Comparison of ENCODE assay signal across 26 cellular contexts in the genomic region with DNA sequence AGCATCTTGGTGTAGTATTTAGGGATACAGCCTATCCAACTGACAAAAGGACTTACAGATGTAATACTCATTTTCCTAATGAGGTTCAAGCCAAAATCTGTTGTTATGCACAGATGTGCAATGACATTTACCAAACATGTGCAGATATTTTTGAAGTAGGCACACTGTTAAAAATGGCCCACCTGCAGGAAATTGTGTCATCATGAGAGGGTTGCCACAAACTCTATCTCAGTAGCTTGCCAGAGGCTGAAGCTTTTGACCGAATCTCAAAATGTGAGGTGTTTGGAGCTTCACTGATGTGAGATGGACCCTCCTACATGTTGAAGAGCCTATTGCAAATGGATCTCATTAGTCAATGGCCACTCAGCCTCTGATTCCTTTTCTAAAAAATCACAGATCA.
"Had no signal": no experiment of that assay in that cellular context is flagged by ENCODE, and none has a peak within 500 bp of the region (broad histone marks: within the 10 kb centered on the region; RNA-seq: fewer than 3 reads in every experiment).

No MANE protein-coding gene starts in this region.

- H3K9me3 ChIP-seq: pancreas, prostate gland, testis, thyroid gland had no signal

- FAIRE-seq: islet of Langerhans, kidney, pancreas had no signal

- H3K4me3 ChIP-seq: left lung, lower lobe of right lung, pancreas, prostate gland, skin epidermis, stomach, testis, thyroid gland, transverse colon, upper lobe of left lung had no signal

- H3K27ac ChIP-seq: left lung, lower lobe of right lung, pancreas, prostate gland, stomach, testis, thyroid gland, transverse colon, upper lobe of left lung had no signal

- H3K27me3 ChIP-seq: left lung, pancreas, stomach, testis, thyroid gland, transverse colon, upper lobe of left lung had no signal

- DNase-seq: hypothalamus; immature natural killer cell; kidney; left colon; left lung; lower lobe of right lung; mammary epithelial cell; mesenchymal stem cell; naive thymus-derived CD8-positive, alpha-beta T cell; nephron progenitor cell; pancreas; retina; stimulated activated CD4-positive, alpha-beta T cell treated with anti-CD3 and anti-CD28 coated beads, Interleukin-12 subunit alpha, Interleukin-12 subunit beta, amount 100 ng/mL, for 4 hours; stimulated activated CD4-positive, alpha-beta T cell treated with anti-CD3 and anti-CD28 coated beads, Interleukin-15, amount 100 ng/mL, for 24 hours; stimulated activated CD4-positive, alpha-beta T cell treated with anti-CD3 and anti-CD28 coated beads, Interleukin-2, amount 100 ng/mL, for 24 hours; stimulated activated CD4-positive, alpha-beta T cell treated with anti-CD3 and anti-CD28 coated beads, Interleukin-4, amount 100 ng/mL, for 1 hour; stimulated activated naive B cell treated with anti-CD40 and anti-IgM and Interleukin-4, amounts not matched to agents 10 μg/mL and 1 μg/mL and 100 μg/mL, for 72 hours; stimulated activated naive CD8-positive, alpha-beta T cell treated with anti-CD3 and anti-CD28 coated beads, Interleukin-15, Interleukin-2, amounts not matched to agents 100 U/mL and 50 U/mL, for 24 hours; stomach; testis; thyroid gland; transverse colon; upper lobe of left lung had no signal

- H3K36me3 ChIP-seq: left lung, lower lobe of right lung, pancreas, prostate gland, stomach, thyroid gland, transverse colon, upper lobe of left lung had no signal
